In the genomic region with DNA sequence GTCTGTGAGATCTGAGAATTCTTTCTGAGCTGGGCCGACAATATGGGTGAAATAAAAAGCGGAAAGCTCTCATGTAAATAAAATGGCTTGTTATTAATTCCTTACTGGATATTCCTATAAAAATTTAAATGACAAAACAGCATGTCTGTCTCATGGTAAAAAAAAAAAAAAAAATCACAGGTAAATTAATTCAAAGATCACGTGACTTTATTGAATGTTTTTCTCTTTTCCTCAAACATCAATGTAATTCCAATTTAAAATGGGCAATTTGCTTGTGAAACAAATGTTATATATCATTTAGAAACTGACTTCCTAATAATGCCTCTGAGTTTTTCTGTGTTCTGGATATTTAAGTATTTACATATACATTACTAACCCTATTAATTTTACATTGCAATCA, we compare ENCODE assay signal across 4 cellular contexts.
TF ChIP-seq lines count a peak whose summit lies in the region.

No MANE protein-coding gene starts in this region.

TF ChIP-seq in HepG2, 621 proteins besides CTCF, POLR2A, EP300 and RAD21:
- TF ChIP-seq ZSCAN30 (CRISPR knock-in tag; IDR thresholded peaks at IDR 0.05): no peak
- peak; percentile 72; the same call in 1 of the 2 replicates for TF ChIP-seq RAD51 (IDR thresholded peaks at IDR 0.05; ENCODE audit: borderline replicate concordance)
- TF ChIP-seq ZFP36L2 (CRISPR knock-in tag; IDR thresholded peaks at IDR 0.05): no peak
- TF ChIP-seq TCF7L2 (IDR thresholded peaks at IDR 0.05; ENCODE audit: low read depth, low read length): no peak
- TF ChIP-seq GATAD1 (CRISPR knock-in tag; IDR thresholded peaks at IDR 0.05): no peak
- TF ChIP-seq, protein P1, sequence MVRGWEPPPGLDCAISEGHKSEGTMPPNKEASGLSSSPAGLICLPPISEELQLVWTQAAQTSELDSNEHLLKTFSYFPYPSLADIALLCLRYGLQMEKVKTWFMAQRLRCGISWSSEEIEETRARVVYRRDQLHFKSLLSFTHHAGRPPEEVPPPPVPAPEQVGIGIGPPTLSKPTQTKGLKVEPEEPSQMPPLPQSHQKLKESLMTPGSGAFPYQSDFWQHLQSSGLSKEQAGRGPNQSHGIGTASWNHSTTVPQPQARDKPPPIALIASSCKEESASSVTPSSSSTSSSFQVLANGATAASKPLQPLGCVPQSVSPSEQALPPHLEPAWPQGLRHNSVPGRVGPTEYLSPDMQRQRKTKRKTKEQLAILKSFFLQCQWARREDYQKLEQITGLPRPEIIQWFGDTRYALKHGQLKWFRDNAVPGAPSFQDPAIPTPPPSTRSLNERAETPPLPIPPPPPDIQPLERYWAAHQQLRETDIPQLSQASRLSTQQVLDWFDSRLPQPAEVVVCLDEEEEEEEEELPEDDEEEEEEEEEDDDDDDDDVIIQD (CRISPR knock-in tag; IDR thresholded peaks at IDR 0.05; ENCODE audit: low read depth): no peak

TF ChIP-seq in A549, 52 proteins besides CTCF, POLR2A, EP300 and RAD21:
- TF ChIP-seq USF2 (IDR thresholded peaks at IDR 0.05) (peak; percentile 37; the same call in 1 of the 2 replicates), RFX5 (IDR thresholded peaks at IDR 0.05) (no peak)
TF ChIP-seq in A549: peak in this region for 1.

TF ChIP-seq in GM12878, 131 proteins besides CTCF, POLR2A, EP300 and RAD21:
- TF ChIP-seq RAD51 (IDR thresholded peaks at IDR 0.05) (peak; percentile 63; the same call in 1 of the 2 replicates), BHLHE40 (IDR thresholded peaks at IDR 0.05; ENCODE audit: borderline replicate concordance in 1 of 2, low read depth in 2 of 2, low read length in 1 of 2) (no peak), TCF12 (IDR thresholded peaks at IDR 0.05; ENCODE audit: low read depth, low read length) (no peak)
TF ChIP-seq in GM12878: peak in this region for 1.

TF ChIP-seq in K562, 482 proteins besides CTCF, POLR2A, EP300 and RAD21:
- TF ChIP-seq TAF9B (IDR thresholded peaks at IDR 0.05; ENCODE audit: partially characterized antibody) (no peak), SIN3B (IDR thresholded peaks at IDR 0.05; ENCODE audit: low read depth) (no peak), EGR1 (conservative IDR thresholded peaks at IDR 0.05) (no peak), GTF2F1 (IDR thresholded peaks at IDR 0.05; ENCODE audit: low read depth, low read length) (no peak), RAD51 (IDR thresholded peaks at IDR 0.05; ENCODE audit: borderline replicate concordance, low read depth) (peak; percentile 65), TFE3 (CRISPR knock-in tag; IDR thresholded peaks at IDR 0.05) (peak; percentile 81), CBFA2T2 (conservative IDR thresholded peaks at IDR 0.05) (peak; percentile 34), OTX1 (CRISPR knock-in tag; IDR thresholded peaks at IDR 0.05) (no peak), ZFP36 (IDR thresholded peaks at IDR 0.05; ENCODE audit: low read depth, low read length, partially characterized antibody) (no peak), NCOA6 (IDR thresholded peaks at IDR 0.05) (no peak)
